1 cellular context compared by ENCODE assay signal in the genomic region with DNA sequence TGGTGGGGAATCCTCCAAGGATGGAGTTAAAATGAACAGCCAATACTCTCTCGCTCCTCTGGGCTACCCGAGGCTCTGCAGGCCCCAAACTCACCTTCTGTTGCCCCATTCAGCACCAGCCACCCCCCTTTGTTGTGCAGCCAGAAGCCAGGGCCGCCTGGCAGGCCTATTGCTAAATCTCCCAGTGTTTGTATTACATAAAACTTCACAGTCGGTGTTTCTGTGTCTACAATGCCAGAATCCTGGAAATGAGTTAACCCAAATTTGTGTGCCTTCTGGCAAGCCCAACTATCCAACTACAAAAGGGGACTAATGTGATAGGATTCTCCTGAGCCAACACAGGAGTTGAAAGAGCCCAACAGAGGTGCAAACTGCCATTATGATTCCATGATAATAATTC.
TF ChIP-seq lines count a peak whose summit lies in the region.

No MANE protein-coding gene starts in this region.

TF ChIP-seq in H1, 55 proteins besides CTCF, POLR2A, EP300 and RAD21:
- TF ChIP-seq MAFK (IDR thresholded peaks at IDR 0.05; ENCODE audit: low read depth, low read length) (no peak), GTF2F1 (IDR thresholded peaks at IDR 0.05; ENCODE audit: borderline replicate concordance, low read depth, low read length) (no peak), SP2 (IDR thresholded peaks at IDR 0.05; ENCODE audit: low read length) (no peak), SP1 (IDR thresholded peaks at IDR 0.05; ENCODE audit: low read depth, low read length) (no peak), CBX5 (IDR thresholded peaks at IDR 0.05; ENCODE audit: low read depth, low read length) (no peak), SP4 (IDR thresholded peaks at IDR 0.05; ENCODE audit: low read length) (no peak), RNF2 (IDR thresholded peaks at IDR 0.05; ENCODE audit: borderline replicate concordance, low read depth, low read length, missing control alignments, poor library complexity, severe bottlenecking) (peak; percentile 15)
- TF ChIP-seq, protein P1, sequence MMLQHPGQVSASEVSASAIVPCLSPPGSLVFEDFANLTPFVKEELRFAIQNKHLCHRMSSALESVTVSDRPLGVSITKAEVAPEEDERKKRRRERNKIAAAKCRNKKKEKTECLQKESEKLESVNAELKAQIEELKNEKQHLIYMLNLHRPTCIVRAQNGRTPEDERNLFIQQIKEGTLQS (IDR thresholded peaks at IDR 0.05; ENCODE audit: insufficient read depth, low read depth, low read length), result no peak
